1 cellular context compared by ENCODE assay signal in the genomic region with DNA sequence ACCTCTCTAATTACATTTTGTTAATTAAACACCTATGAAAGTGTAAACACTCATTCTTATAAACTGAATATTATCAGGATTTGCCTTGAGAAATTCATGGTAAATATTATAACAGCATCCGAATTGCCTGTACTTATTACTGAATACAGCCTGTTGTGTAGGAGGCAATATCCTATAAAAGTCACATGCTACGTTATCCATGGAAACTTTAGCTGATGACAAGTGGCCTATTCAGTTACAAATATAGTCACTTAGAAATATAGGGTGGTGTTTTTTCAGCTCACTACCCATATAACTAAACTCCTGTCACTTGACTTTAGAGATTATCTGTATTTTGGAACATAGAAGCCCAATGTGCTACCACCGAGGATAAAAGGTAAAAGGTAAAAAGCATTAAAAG.
TF ChIP-seq lines count a peak whose summit lies in the region.

No MANE protein-coding gene starts in this region.

TF ChIP-seq in HCT116, 20 proteins besides CTCF, POLR2A, EP300 and RAD21 (continued from another document):
- TF ChIP-seq, protein P1, sequence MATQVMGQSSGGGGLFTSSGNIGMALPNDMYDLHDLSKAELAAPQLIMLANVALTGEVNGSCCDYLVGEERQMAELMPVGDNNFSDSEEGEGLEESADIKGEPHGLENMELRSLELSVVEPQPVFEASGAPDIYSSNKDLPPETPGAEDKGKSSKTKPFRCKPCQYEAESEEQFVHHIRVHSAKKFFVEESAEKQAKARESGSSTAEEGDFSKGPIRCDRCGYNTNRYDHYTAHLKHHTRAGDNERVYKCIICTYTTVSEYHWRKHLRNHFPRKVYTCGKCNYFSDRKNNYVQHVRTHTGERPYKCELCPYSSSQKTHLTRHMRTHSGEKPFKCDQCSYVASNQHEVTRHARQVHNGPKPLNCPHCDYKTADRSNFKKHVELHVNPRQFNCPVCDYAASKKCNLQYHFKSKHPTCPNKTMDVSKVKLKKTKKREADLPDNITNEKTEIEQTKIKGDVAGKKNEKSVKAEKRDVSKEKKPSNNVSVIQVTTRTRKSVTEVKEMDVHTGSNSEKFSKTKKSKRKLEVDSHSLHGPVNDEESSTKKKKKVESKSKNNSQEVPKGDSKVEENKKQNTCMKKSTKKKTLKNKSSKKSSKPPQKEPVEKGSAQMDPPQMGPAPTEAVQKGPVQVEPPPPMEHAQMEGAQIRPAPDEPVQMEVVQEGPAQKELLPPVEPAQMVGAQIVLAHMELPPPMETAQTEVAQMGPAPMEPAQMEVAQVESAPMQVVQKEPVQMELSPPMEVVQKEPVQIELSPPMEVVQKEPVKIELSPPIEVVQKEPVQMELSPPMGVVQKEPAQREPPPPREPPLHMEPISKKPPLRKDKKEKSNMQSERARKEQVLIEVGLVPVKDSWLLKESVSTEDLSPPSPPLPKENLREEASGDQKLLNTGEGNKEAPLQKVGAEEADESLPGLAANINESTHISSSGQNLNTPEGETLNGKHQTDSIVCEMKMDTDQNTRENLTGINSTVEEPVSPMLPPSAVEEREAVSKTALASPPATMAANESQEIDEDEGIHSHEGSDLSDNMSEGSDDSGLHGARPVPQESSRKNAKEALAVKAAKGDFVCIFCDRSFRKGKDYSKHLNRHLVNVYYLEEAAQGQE (IDR thresholded peaks at IDR 0.05; ENCODE audit: low read depth), result no peak
- TF ChIP-seq SP1 (IDR thresholded peaks at IDR 0.05; ENCODE audit: low read depth), result no peak
- no peak for TF ChIP-seq SRF (IDR thresholded peaks at IDR 0.05; ENCODE audit: low read depth)
- no peak for TF ChIP-seq FOSL1 (IDR thresholded peaks at IDR 0.05; ENCODE audit: low read depth)
- TF ChIP-seq YY1 (IDR thresholded peaks at IDR 0.05; ENCODE audit: extremely low read depth, insufficient replicate concordance, low read depth, low read length), result no peak
TF ChIP-seq in HCT116: peak in this region for 0.
